ENCODE assay signal across 20 cellular contexts in the genomic region with DNA sequence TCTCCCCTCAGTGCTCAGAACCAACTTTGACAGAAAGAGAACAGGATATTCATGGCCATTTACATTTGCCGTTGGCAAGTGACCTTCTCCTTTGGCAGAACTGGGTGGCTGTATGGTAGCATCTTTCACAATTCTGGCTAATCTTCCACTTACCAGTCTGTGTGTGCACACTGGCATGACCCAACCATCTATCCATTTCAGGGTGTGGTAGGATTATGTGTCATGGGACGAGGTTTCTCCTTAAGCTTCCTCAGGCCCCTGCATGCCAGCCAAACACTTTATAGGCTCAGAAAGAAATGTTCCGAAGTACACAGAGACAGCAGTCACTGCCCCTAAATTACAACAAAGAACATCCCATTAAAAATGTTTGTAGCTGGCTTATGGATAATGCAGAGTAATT.
DNase-seq lines count a peak whose midpoint lies in the region; ATAC-seq, FAIRE-seq and TF ChIP-seq lines count a peak whose summit lies in the region.
"Had no signal": no experiment of that assay in that cellular context is flagged by ENCODE, and none has a peak within 500 bp of the region (broad histone marks: within the 10 kb centered on the region; RNA-seq: fewer than 3 reads in every experiment).

No MANE protein-coding gene starts in this region.

- no peaks in the 10 kb centered on the region for H3K4me1 Mint-ChIP-seq in activated CD4-positive, alpha-beta T cell treated with anti-CD3 and anti-CD28 coated beads, Interleukin-2, amount 10 ng/mL, durations not matched to agents 7 days and 5 days

- CTCF ChIA-PET in activated CD4-positive, alpha-beta T cell treated with anti-CD3 and anti-CD28 coated beads, Interleukin-2, amount 10 ng/mL, durations not matched to agents 7 days and 5 days (lab: Charles Lee) = no interaction called here

- no peak overlapping the region for H3K27ac Mint-ChIP-seq in activated CD4-positive, alpha-beta T cell treated with anti-CD3 and anti-CD28 coated beads, Interleukin-2, amount 10 ng/mL, durations not matched to agents 7 days and 5 days
- H3K27ac Mint-ChIP-seq: CD8-positive, alpha-beta T cell; HFFc6 had no signal

- H3K27me3 ChIP-seq in bronchial epithelial cell (ENCODE audit: control insufficient read depth, insufficient read depth, low read length) = no peaks in the 10 kb centered on the region
- no peaks in the 10 kb centered on the region for H3K27me3 ChIP-seq in skeletal muscle tissue (ENCODE audit: control insufficient read depth in 3 of 3, insufficient read depth in 3 of 3, low read length in 3 of 3)
- H3K27me3 ChIP-seq: BLaER1 treated with 17β-estradiol and CSF1 and Interleukin-3, amounts not matched to agents 10 nM and 100 nM; SJCRH30 had no signal

- ATAC-seq in GM18519 (IDR thresholded peaks at IDR 0.05; ENCODE audit: low FRiP score, unreplicated experiment) = no peak
- ATAC-seq: CD8-positive, alpha-beta T cell; GM12878 had no signal

- H3K4me3 Mint-ChIP-seq in activated CD4-positive, alpha-beta T cell treated with anti-CD3 and anti-CD28 coated beads, Interleukin-2, amount 10 ng/mL, durations not matched to agents 7 days and 5 days = no peak overlapping the region
- H3K4me3 Mint-ChIP-seq: CD8-positive, alpha-beta T cell; HFFc6 had no signal

- POLR2A ChIA-PET in activated CD4-positive, alpha-beta T cell treated with anti-CD3 and anti-CD28 coated beads, Interleukin-2, amount 10 ng/mL, durations not matched to agents 7 days and 5 days (lab: Charles Lee) = no interaction called here

- peak overlapping the region in 1 of 3 donors; percentile 8 for H3K9ac ChIP-seq in skeletal muscle tissue (ENCODE audit: low read depth in 1 of 3, low read length in 3 of 3)
- H3K9ac ChIP-seq: BLaER1 treated with 17β-estradiol and CSF1 and Interleukin-3, amounts not matched to agents 10 nM and 100 nM had no signal

- H3K4me1 ChIP-seq in skeletal muscle tissue (ENCODE audit: control insufficient read depth in 3 of 3, insufficient read depth in 3 of 3, low read length in 3 of 3) = peaks cover 3 to 8% (median 6%) of the 10 kb centered on the region in 3 donors

- no peaks in the 10 kb centered on the region for H3K9me3 ChIP-seq in skeletal muscle tissue (ENCODE audit: control insufficient read depth in 3 of 3, low read length in 3 of 3)
- H3K9me3 ChIP-seq: SJCRH30 had no signal

- no peak for TF ChIP-seq CTCF in bronchial epithelial cell (IDR thresholded peaks at IDR 0.05; ENCODE audit: insufficient read depth, low read length, severe bottlenecking)

- no peak overlapping the region for H3K4me3 ChIP-seq in bronchial epithelial cell (ENCODE audit: low read depth, low read length)
- peak overlapping the region in 1 of 3 donors; percentile 9 for H3K4me3 ChIP-seq in skeletal muscle tissue (ENCODE audit: low read length in 3 of 3)
- H3K4me3 ChIP-seq: BLaER1 treated with 17β-estradiol and CSF1 and Interleukin-3, amounts not matched to agents 10 nM and 100 nM; GM12878; PC-9; SJCRH30 had no signal

- no peaks in the 10 kb centered on the region for H3K27me3 Mint-ChIP-seq in activated CD4-positive, alpha-beta T cell treated with anti-CD3 and anti-CD28 coated beads, Interleukin-2, amount 10 ng/mL, durations not matched to agents 7 days and 5 days

- peak; percentile 50 for FAIRE-seq in bronchial epithelial cell (lab: Jason Lieb, UNC)
- FAIRE-seq: GM12878, H54 had no signal

- no peaks in the 10 kb centered on the region for H3K36me3 ChIP-seq in bronchial epithelial cell (ENCODE audit: control insufficient read depth, insufficient read depth, low read length)
- no peaks in the 10 kb centered on the region for H3K36me3 ChIP-seq in skeletal muscle tissue (ENCODE audit: control insufficient read depth in 3 of 3, insufficient read depth in 3 of 3, low read length in 3 of 3)
- H3K36me3 ChIP-seq: BLaER1 treated with 17β-estradiol and CSF1 and Interleukin-3, amounts not matched to agents 10 nM and 100 nM; SJCRH30 had no signal

- peak overlapping the region; percentile 48 for H3K27ac ChIP-seq in skeletal muscle tissue (ENCODE audit: low read depth, low read length)
- H3K27ac ChIP-seq: BLaER1 treated with 17β-estradiol and CSF1 and Interleukin-3, amounts not matched to agents 10 nM and 100 nM; PC-9; SJCRH30 had no signal

- no peaks in the 10 kb centered on the region for H3K36me3 Mint-ChIP-seq in activated CD4-positive, alpha-beta T cell treated with anti-CD3 and anti-CD28 coated beads, Interleukin-2, amount 10 ng/mL, durations not matched to agents 7 days and 5 days (ENCODE audit: low read depth)
- H3K36me3 Mint-ChIP-seq: CD8-positive, alpha-beta T cell had no signal

- peak; percentile 56 for DNase-seq in NCI-H82 (lab: John Stamatoyannopoulos, UW)
- peak; percentile 90 for DNase-seq in bronchial epithelial cell (ENCODE audit: low read depth)
- peak; percentile 47 for DNase-seq in myocyte (ENCODE audit: low read depth)
- DNase-seq in activated CD4-positive, alpha-beta T cell treated with anti-CD3 and anti-CD28 coated beads, Interleukin-2, amount 10 ng/mL, durations not matched to agents 7 days and 5 days = no peak
- DNase-seq in NCI-H2107 (lab: John Stamatoyannopoulos, UW) = no peak
- DNase-seq: Calu3; CD8-positive, alpha-beta T cell; DMS53; EL; HFFc6; NCI-H1105 treated with DMSO at 0.1 percent for 48 hours; NCI-H1694; NCI-H524; PC-9; SJCRH30 had no signal

- peaks cover 2% of the 10 kb centered on the region for H3K9me3 Mint-ChIP-seq in activated CD4-positive, alpha-beta T cell treated with anti-CD3 and anti-CD28 coated beads, Interleukin-2, amount 10 ng/mL, durations not matched to agents 7 days and 5 days

Comparison
In these comparisons a context has a peak if more than half of its experiments do, and no peak if none do; other contexts are left out.
1. DNase-seq: peak in NCI-H82 (single experiment), bronchial epithelial cell (single experiment) and myocyte (single experiment); none in activated CD4-positive, alpha-beta T cell treated with anti-CD3 and anti-CD28 coated beads, Interleukin-2, amount 10 ng/mL, durations not matched to agents 7 days and 5 days (single experiment) and NCI-H2107 (single experiment).